ENCODE assay signal across 12 cellular contexts in the genomic region with DNA sequence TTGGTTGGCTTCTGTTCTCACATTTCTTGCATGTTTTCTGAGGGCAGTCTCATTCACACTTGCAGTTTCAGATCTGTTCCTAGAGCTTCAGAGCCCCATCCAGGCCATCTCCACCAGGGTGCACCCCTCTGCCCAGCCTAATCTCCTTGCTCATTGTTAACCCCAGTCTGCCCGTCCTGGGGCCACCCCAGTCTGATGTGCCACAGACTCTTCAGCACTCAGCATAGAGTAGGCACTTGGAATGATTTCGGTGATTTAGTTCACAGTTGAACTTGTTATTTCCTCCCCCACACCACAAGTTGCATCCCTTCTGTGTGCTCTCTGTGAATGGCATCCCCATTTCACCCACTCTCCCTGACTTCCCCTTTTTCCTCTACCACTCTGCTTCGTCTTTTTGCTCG. TPM values are rescaled to one million over a fixed set of nuclear protein-coding genes. Genes with fewer than 3 reads are reported as not detected.
A peak's percentile ranks its signal among the peaks of the same experiment; 100 is the strongest.
DNase-seq lines count a peak whose midpoint lies in the region; ATAC-seq and TF ChIP-seq lines count a peak whose summit lies in the region.
"Had no signal": no experiment of that assay in that cellular context is flagged by ENCODE, and none has a peak within 500 bp of the region (broad histone marks: within the 10 kb centered on the region; RNA-seq: fewer than 3 reads in every experiment).

No MANE protein-coding gene starts in this region.

- no peaks in the 10 kb centered on the region for H3K27me3 Mint-ChIP-seq in WTC11 (ENCODE audit: low read depth)
- H3K27me3 Mint-ChIP-seq: activated naive CD8-positive, alpha-beta T cell treated with anti-CD3 and anti-CD28 coated beads, Interleukin-2, amount 10 ng/mL, durations not matched to agents 7 days and 5 days had no signal

- POLR2A ChIA-PET in WTC11 (lab: Charles Lee) = no interaction called here
- POLR2A ChIA-PET in RWPE1 (lab: Yijun Ruan, JAX; ENCODE audit: low non-redundant PET) = no interaction called here

- H3K9me3 ChIP-seq in SJCRH30 (replicated peaks) = no peaks in the 10 kb centered on the region
- H3K9me3 ChIP-seq: transverse colon had no signal

- ATAC-seq in GM19467 (IDR thresholded peaks at IDR 0.05; ENCODE audit: unreplicated experiment) (peak; percentile 76), HG03175 (IDR thresholded peaks at IDR 0.05; ENCODE audit: unreplicated experiment) (peak; percentile 89), WTC11 (peak; percentile 81)

- DNase-seq in GDM1 (lab: John Stamatoyannopoulos, UW) = peak; percentile 62
- DNase-seq in WTC11 (ENCODE audit: low spot score) = no peak
- DNase-seq in SJCRH30 = no peak
- DNase-seq in HuH-7 (ENCODE audit: low spot score) = no peak
- DNase-seq in RWPE1 (ENCODE audit: low spot score) = no peak
- DNase-seq in stimulated activated CD4-positive, alpha-beta T cell treated with anti-CD3 and anti-CD28 coated beads, Interleukin-1b, Interleukin-23, amount 100 ng/mL, for 48 hours = no peak
- DNase-seq: activated naive CD8-positive, alpha-beta T cell treated with anti-CD3 and anti-CD28 coated beads, Interleukin-2, amount 10 ng/mL, durations not matched to agents 7 days and 5 days; DMS153; right cardiac atrium; transverse colon had no signal

- H3K4me3 Mint-ChIP-seq in WTC11 = no peak overlapping the region
- H3K4me3 Mint-ChIP-seq: activated naive CD8-positive, alpha-beta T cell treated with anti-CD3 and anti-CD28 coated beads, Interleukin-2, amount 10 ng/mL, durations not matched to agents 7 days and 5 days had no signal

- H3K27ac ChIP-seq in SJCRH30 (no peak overlapping the region), RWPE1 (no peak overlapping the region)
- H3K27ac ChIP-seq: transverse colon had no signal

- no peaks in the 10 kb centered on the region for H3K36me3 ChIP-seq in SJCRH30
- H3K36me3 ChIP-seq: transverse colon had no signal

- H3K27me3 ChIP-seq in SJCRH30 = no peaks in the 10 kb centered on the region
- H3K27me3 ChIP-seq: transverse colon had no signal

- no peak overlapping the region for H3K4me3 ChIP-seq in SJCRH30
- H3K4me3 ChIP-seq: transverse colon had no signal

- H3K4me1 ChIP-seq in SJCRH30 = no peaks in the 10 kb centered on the region

- H3K36me3 Mint-ChIP-seq in WTC11 = no peaks in the 10 kb centered on the region; the same call in 1 of the 2 replicates

- TF ChIP-seq CTCF in WTC11 (IDR thresholded peaks at IDR 0.05) (no peak), RWPE1 (conservative IDR thresholded peaks at IDR 0.05; ENCODE audit: low read depth) (no peak)

- H3K4me1 Mint-ChIP-seq in WTC11 = peaks cover 64% of the 10 kb centered on the region

- H3K27ac Mint-ChIP-seq in WTC11 = peak overlapping the region; percentile 73
- H3K27ac Mint-ChIP-seq: activated naive CD8-positive, alpha-beta T cell treated with anti-CD3 and anti-CD28 coated beads, Interleukin-2, amount 10 ng/mL, durations not matched to agents 7 days and 5 days had no signal

- H3K9me3 Mint-ChIP-seq in WTC11 = no peaks in the 10 kb centered on the region
- H3K9me3 Mint-ChIP-seq: activated naive CD8-positive, alpha-beta T cell treated with anti-CD3 and anti-CD28 coated beads, Interleukin-2, amount 10 ng/mL, durations not matched to agents 7 days and 5 days had no signal

- CTCF ChIA-PET in WTC11 (lab: Charles Lee) (no interaction called here), RWPE1 (lab: Yijun Ruan, JAX) (no interaction called here)

TF ChIP-seq in WTC11, 78 proteins besides CTCF, POLR2A, EP300 and RAD21:
- no peak for TF ChIP-seq IRF2 (CRISPR knock-in tag; IDR thresholded peaks at IDR 0.05; ENCODE audit: borderline replicate concordance, low read depth)
- TF ChIP-seq ELF4 (CRISPR knock-in tag; IDR thresholded peaks at IDR 0.05; ENCODE audit: low read depth) = no peak
TF ChIP-seq in WTC11: peak in this region for 0.

RNA-seq across cellular contexts. Expression of gene ANO6, which starts 41.3 kb away (rescaled TPM):
- 41.8 to 46.8 TPM (median 44.3 TPM) in 3 replicates for total RNA-seq in WTC11 (2021)
- 55.1 and 60.7 TPM in 2 replicates for total RNA-seq in SJCRH30 (2014; rRNA removed; shearing (Covaris generic))
